In genomic region chr12:68918960-68919359, GRCh38 we compare ENCODE assay signal across 16 cellular contexts.
"Had no signal": no experiment of that assay in that cellular context is flagged by ENCODE, and none has a peak within 500 bp of the region (broad histone marks: within the 10 kb centered on the region; RNA-seq: fewer than 3 reads in every experiment).

No MANE protein-coding gene starts in this region.

- H3K4me3 ChIP-seq: colonic mucosa, esophagus squamous epithelium, gastroesophageal sphincter, spleen, thoracic aorta had no signal

- H3K4me1 ChIP-seq: colonic mucosa, esophagus squamous epithelium, gastroesophageal sphincter had no signal

- H3K4me3 Mint-ChIP-seq: naive thymus-derived CD4-positive, alpha-beta T cell had no signal

- DNase-seq: colonic mucosa; dermis blood vessel endothelial cell; esophagus squamous epithelium; foreskin fibroblast; glutamatergic neuron; islet precursor cell; mammary epithelial cell; spleen; stimulated activated naive CD4-positive, alpha-beta T cell treated with Interleukin-2 at 50 U/mL for 16 hours; trophoblast cell had no signal

- H3K36me3 Mint-ChIP-seq: naive thymus-derived CD4-positive, alpha-beta T cell had no signal

- H3K27me3 ChIP-seq: colonic mucosa, esophagus squamous epithelium, gastroesophageal sphincter, neutrophil, spleen had no signal

- H3K9me3 Mint-ChIP-seq: naive thymus-derived CD4-positive, alpha-beta T cell had no signal

- ATAC-seq: gastroesophageal sphincter; left lobe of liver; naive thymus-derived CD4-positive, alpha-beta T cell; sciatic nerve had no signal

- H3K36me3 ChIP-seq: colonic mucosa, esophagus squamous epithelium, gastroesophageal sphincter, neutrophil, spleen, thoracic aorta had no signal

- H3K27ac ChIP-seq: colonic mucosa, esophagus squamous epithelium, gastroesophageal sphincter, neutrophil, spleen, thoracic aorta had no signal
